Comparison of ENCODE assay signal across 1 cellular context in the genomic region with DNA sequence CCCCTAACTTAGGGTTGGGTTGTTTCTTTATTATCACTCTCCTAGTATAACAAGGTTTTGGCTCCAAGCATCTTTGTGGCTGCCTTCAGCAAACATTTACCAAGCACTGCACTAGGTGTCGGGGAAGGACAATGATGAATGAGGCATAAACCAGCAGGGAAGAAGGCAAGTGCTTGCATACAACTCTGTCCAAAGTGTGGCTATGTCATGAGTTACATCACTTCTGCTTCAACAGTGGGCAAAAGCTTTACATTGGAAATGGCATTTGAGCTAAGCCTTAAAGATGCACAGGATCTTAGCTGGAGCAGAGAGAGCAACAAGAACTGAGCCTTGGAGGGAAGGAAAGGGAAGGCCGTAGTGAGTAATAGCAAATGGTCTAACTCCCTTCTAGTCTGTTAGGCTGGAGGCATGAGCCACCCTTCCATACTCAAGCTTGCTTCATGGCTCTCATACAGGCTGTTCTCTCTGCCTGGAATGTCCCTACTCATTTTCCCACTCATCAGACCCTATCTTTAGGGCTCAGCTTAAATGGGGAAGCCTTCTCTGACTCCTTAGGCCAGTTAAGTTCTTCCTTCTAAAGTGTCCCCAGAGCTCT.
TF ChIP-seq lines count a peak whose summit lies in the region.

No MANE protein-coding gene starts in this region.

TF ChIP-seq in SK-N-SH treated with all-trans-retinoic acid at 6 μM for 48 hours, 23 proteins besides CTCF, POLR2A, EP300 and RAD21 (continued from another document):
- TF ChIP-seq, protein P1, sequence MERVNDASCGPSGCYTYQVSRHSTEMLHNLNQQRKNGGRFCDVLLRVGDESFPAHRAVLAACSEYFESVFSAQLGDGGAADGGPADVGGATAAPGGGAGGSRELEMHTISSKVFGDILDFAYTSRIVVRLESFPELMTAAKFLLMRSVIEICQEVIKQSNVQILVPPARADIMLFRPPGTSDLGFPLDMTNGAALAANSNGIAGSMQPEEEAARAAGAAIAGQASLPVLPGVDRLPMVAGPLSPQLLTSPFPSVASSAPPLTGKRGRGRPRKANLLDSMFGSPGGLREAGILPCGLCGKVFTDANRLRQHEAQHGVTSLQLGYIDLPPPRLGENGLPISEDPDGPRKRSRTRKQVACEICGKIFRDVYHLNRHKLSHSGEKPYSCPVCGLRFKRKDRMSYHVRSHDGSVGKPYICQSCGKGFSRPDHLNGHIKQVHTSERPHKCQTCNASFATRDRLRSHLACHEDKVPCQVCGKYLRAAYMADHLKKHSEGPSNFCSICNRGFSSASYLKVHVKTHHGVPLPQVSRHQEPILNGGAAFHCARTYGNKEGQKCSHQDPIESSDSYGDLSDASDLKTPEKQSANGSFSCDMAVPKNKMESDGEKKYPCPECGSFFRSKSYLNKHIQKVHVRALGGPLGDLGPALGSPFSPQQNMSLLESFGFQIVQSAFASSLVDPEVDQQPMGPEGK (CRISPR knock-in tag; IDR thresholded peaks at IDR 0.05; ENCODE audit: borderline replicate concordance) = no peak
- TF ChIP-seq ZNF565 (CRISPR knock-in tag; conservative IDR thresholded peaks at IDR 0.05; ENCODE audit: low read depth) = no peak
- TF ChIP-seq, protein P2, sequence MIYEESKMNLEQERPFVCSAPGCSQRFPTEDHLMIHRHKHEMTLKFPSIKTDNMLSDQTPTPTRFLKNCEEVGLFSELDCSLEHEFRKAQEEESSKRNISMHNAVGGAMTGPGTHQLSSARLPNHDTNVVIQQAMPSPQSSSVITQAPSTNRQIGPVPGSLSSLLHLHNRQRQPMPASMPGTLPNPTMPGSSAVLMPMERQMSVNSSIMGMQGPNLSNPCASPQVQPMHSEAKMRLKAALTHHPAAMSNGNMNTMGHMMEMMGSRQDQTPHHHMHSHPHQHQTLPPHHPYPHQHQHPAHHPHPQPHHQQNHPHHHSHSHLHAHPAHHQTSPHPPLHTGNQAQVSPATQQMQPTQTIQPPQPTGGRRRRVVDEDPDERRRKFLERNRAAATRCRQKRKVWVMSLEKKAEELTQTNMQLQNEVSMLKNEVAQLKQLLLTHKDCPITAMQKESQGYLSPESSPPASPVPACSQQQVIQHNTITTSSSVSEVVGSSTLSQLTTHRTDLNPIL (CRISPR knock-in tag; IDR thresholded peaks at IDR 0.05; ENCODE audit: low read depth) = no peak
- no peak for TF ChIP-seq SNAI2 (CRISPR knock-in tag; IDR thresholded peaks at IDR 0.05)
- TF ChIP-seq GLIS3 (CRISPR knock-in tag; IDR thresholded peaks at IDR 0.05) = no peak
- no peak for TF ChIP-seq ZC3H10 (CRISPR knock-in tag; IDR thresholded peaks at IDR 0.05)
- TF ChIP-seq OSR1 (CRISPR knock-in tag; IDR thresholded peaks at IDR 0.05) = no peak
- TF ChIP-seq ZFP30 (CRISPR knock-in tag; IDR thresholded peaks at IDR 0.05) = no peak
- TF ChIP-seq ZFP3 (CRISPR knock-in tag; IDR thresholded peaks at IDR 0.05) = no peak
- TF ChIP-seq TOX (CRISPR knock-in tag; IDR thresholded peaks at IDR 0.05; ENCODE audit: borderline replicate concordance) = no peak
